In the genomic region with DNA sequence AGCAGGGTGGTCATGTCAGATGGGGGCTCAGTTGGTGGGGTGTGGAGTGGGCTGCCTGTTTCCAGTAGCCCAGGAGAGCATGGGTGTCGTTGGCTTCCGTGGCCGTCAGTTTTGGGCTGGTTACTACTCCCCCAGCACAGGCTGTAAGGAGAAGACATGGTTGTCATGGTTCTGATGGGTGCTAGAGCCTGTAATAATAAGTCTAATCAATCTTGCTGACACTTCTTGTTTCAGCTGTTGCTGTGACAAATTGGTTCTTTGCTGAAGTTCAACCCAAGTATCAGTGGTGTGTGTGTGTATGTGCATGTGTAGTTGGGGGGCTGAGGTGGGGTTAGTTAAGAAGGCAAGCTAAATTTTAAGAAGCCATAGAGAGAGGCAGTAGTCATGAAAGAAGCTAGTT, we compare ENCODE assay signal across 33 cellular contexts.
"Had no signal": no experiment of that assay in that cellular context is flagged by ENCODE, and none has a peak within 500 bp of the region (broad histone marks: within the 10 kb centered on the region; RNA-seq: fewer than 3 reads in every experiment).

No MANE protein-coding gene starts in this region.

- FAIRE-seq: astrocyte, TTC549 had no signal

- H3K36me3 ChIP-seq: adrenal gland, brain microvascular endothelial cell, breast epithelium had no signal

- DNase-seq: activated B cell treated with CpG ODN at 0.5 μM for 24 hours; activated CD4-positive, alpha-beta memory T cell treated with anti-CD3 and anti-CD28 coated beads for 36 hours; activated CD4-positive, alpha-beta T cell treated with anti-CD3 and anti-CD28 coated beads for 4 hours; activated CD4-positive, alpha-beta T cell treated with anti-CD3 and anti-CD28 coated beads, Interleukin-2, amount 10 ng/mL, durations not matched to agents 24 days and 14 days; activated CD4-positive, alpha-beta T cell treated with anti-CD3 and anti-CD28 coated beads, Interleukin-2, amount 50 U/mL, for 1 hour; activated CD4-positive, alpha-beta T cell treated with anti-CD3 and anti-CD28 coated beads, Interleukin-2, amount 50 U/mL, for 4 hours; activated CD4-positive, CD25-positive, alpha-beta regulatory T cell treated with anti-CD3 and anti-CD28 coated beads, Interleukin-2, amount 50 U/mL, for 72 hours; activated CD8-positive, alpha-beta memory T cell treated with anti-CD3 and anti-CD28 coated beads, Interleukin-2, amount 50 U/mL, for 4 hours; activated CD8-positive, alpha-beta T cell treated with anti-CD3 and anti-CD28 coated beads for 36 hours; activated effector memory CD4-positive, alpha-beta T cell treated with anti-CD3 and anti-CD28 coated beads, Interleukin-2, amount 50 U/mL, for 16 hours; activated gamma-delta T cell treated with Interleukin-2 at 50 U/mL for 16 hours; activated naive CD4-positive, alpha-beta T cell; activated naive CD4-positive, alpha-beta T cell treated with anti-CD3 and anti-CD28 coated beads for 36 hours; activated naive CD4-positive, alpha-beta T cell treated with anti-CD3 and anti-CD28 coated beads, Interleukin-2, amount 50 U/mL, for 16 hours; activated naive CD8-positive, alpha-beta T cell treated with anti-CD3 and anti-CD28 coated beads for 36 hours; activated T-cell treated with anti-CD3 and anti-CD28 coated beads for 4 hours; activated T-cell treated with anti-CD3 and anti-CD28 coated beads, Interleukin-2, amount 50 U/mL, for 1 hour; activated T-cell treated with anti-CD3 and anti-CD28 coated beads, Interleukin-2, amount 50 U/mL, for 4 hours; activated T-cell treated with anti-CD3 and anti-CD28 coated beads, Interleukin-2, amount 50 U/mL, for 72 hours; adrenal gland; amniotic stem cell; aorta; body of pancreas; brain microvascular endothelial cell; central memory CD4-positive, alpha-beta T cell; cerebellar nuclear complex; T-helper 1 cell; T-helper 2 cell; T-helper 9 cell had no signal

- H3K27me3 ChIP-seq: adrenal gland, body of pancreas, brain microvascular endothelial cell, breast epithelium had no signal

- H3K4me3 ChIP-seq: adrenal gland, body of pancreas, breast epithelium had no signal

- H3K27ac ChIP-seq: adrenal gland, body of pancreas, brain microvascular endothelial cell, breast epithelium, VCaP had no signal

- H3K4me1 ChIP-seq: adrenal gland, body of pancreas, breast epithelium had no signal

- H3K9me3 ChIP-seq: adrenal gland, body of pancreas, breast epithelium had no signal
